1 cellular context compared by ENCODE assay signal in the genomic region with DNA sequence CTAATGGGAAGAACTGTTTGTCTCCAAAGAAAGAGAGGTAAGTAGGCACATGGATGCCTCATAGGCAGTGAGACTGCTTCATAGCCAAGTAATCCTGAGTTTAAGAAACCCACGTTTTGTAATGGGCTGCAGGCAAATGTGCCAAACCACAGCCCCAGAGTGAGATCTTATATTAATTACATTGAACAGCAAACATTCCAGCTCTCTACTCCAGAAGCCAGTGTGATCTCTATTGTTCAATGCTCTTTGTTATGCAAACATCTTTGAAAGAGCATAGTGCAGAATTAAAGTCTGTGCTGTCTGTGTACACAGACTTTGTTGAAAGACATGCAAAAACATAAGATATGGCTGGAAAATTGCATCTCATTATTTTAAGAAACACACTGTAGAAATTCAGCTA.
TF ChIP-seq lines count a peak whose summit lies in the region.

No MANE protein-coding gene starts in this region.

TF ChIP-seq in HepG2, 621 proteins besides CTCF, POLR2A, EP300 and RAD21 (continued from another document):
- TF ChIP-seq, protein P1, sequence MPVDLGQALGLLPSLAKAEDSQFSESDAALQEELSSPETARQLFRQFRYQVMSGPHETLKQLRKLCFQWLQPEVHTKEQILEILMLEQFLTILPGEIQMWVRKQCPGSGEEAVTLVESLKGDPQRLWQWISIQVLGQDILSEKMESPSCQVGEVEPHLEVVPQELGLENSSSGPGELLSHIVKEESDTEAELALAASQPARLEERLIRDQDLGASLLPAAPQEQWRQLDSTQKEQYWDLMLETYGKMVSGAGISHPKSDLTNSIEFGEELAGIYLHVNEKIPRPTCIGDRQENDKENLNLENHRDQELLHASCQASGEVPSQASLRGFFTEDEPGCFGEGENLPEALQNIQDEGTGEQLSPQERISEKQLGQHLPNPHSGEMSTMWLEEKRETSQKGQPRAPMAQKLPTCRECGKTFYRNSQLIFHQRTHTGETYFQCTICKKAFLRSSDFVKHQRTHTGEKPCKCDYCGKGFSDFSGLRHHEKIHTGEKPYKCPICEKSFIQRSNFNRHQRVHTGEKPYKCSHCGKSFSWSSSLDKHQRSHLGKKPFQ (CRISPR knock-in tag; IDR thresholded peaks at IDR 0.05; ENCODE audit: insufficient replicate concordance), result no peak
